ENCODE assay signal across 2 cellular contexts in the genomic region with DNA sequence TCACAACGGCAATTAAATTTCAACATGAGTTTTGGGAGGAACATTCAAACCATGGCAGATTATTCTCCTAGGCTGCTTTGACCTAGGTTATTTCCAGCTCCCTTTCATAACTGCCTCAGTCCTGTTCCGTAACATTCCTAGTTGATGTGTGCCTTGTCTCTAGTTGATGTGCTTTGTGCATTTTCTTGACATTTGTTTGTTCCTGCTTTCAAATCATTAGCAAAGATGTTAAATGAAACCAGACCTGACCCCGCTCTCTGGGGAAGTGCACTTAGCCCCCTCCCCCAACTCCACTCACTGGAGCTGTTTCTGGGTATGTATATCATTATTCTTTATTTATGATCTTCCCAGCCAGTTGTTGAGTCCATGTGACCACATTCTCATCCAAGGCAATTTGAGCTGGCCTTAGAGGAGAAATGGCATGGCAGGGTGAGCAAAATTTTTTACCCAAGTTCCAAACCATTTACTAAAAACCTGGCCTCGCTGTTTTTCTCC.
TF ChIP-seq lines count a peak whose summit lies in the region.

No MANE protein-coding gene starts in this region.

TF ChIP-seq in IMR-90, 13 proteins besides CTCF, POLR2A, EP300 and RAD21:
- no peak for TF ChIP-seq RFX5 (IDR thresholded peaks at IDR 0.05; ENCODE audit: low read depth, low read length)
- TF ChIP-seq, protein P1, sequence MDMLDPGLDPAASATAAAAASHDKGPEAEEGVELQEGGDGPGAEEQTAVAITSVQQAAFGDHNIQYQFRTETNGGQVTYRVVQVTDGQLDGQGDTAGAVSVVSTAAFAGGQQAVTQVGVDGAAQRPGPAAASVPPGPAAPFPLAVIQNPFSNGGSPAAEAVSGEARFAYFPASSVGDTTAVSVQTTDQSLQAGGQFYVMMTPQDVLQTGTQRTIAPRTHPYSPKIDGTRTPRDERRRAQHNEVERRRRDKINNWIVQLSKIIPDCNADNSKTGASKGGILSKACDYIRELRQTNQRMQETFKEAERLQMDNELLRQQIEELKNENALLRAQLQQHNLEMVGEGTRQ (IDR thresholded peaks at IDR 0.05; ENCODE audit: low read depth, low read length): no peak
- no peak for TF ChIP-seq BHLHE40 (IDR thresholded peaks at IDR 0.05; ENCODE audit: low read depth, low read length)
- no peak for TF ChIP-seq CHD1 (IDR thresholded peaks at IDR 0.05; ENCODE audit: low read depth, low read length)
- TF ChIP-seq MAFK (IDR thresholded peaks at IDR 0.05; ENCODE audit: low read depth, low read length): no peak
- no peak for TF ChIP-seq NFE2L2 (IDR thresholded peaks at IDR 0.05; ENCODE audit: low read depth, low read length)
- TF ChIP-seq CEBPB (IDR thresholded peaks at IDR 0.05; ENCODE audit: low read depth, low read length): no peak
- TF ChIP-seq, protein P2, sequence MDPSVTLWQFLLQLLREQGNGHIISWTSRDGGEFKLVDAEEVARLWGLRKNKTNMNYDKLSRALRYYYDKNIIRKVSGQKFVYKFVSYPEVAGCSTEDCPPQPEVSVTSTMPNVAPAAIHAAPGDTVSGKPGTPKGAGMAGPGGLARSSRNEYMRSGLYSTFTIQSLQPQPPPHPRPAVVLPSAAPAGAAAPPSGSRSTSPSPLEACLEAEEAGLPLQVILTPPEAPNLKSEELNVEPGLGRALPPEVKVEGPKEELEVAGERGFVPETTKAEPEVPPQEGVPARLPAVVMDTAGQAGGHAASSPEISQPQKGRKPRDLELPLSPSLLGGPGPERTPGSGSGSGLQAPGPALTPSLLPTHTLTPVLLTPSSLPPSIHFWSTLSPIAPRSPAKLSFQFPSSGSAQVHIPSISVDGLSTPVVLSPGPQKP (IDR thresholded peaks at IDR 0.05; ENCODE audit: borderline replicate concordance, low read depth, low read length): no peak
- no peak for TF ChIP-seq FOS (IDR thresholded peaks at IDR 0.05; ENCODE audit: low read depth, low read length)
- TF ChIP-seq SMC3 (IDR thresholded peaks at IDR 0.05; ENCODE audit: low read depth, low read length): no peak
- no peak for TF ChIP-seq RCOR1 (IDR thresholded peaks at IDR 0.05; ENCODE audit: insufficient replicate concordance, low read length)
- no peak for TF ChIP-seq MXI1 (IDR thresholded peaks at IDR 0.05; ENCODE audit: borderline replicate concordance, low read depth, low read length)
- no peak for TF ChIP-seq MAZ (IDR thresholded peaks at IDR 0.05; ENCODE audit: borderline replicate concordance, low read depth, low read length)

TF ChIP-seq in SK-N-SH treated with all-trans-retinoic acid at 6 μM for 48 hours, 23 proteins besides CTCF, POLR2A, EP300 and RAD21:
- TF ChIP-seq RARB (CRISPR knock-in tag; IDR thresholded peaks at IDR 0.05): no peak
- TF ChIP-seq TCF4 (CRISPR knock-in tag; IDR thresholded peaks at IDR 0.05; ENCODE audit: borderline replicate concordance): no peak; the same call in 1 of the 2 replicates
- TF ChIP-seq ESRRG (CRISPR knock-in tag; IDR thresholded peaks at IDR 0.05): no peak
- no peak for TF ChIP-seq TOX (CRISPR knock-in tag; IDR thresholded peaks at IDR 0.05; ENCODE audit: borderline replicate concordance)
- TF ChIP-seq ZNF565 (CRISPR knock-in tag; conservative IDR thresholded peaks at IDR 0.05; ENCODE audit: low read depth): no peak
- TF ChIP-seq OSR1 (CRISPR knock-in tag; IDR thresholded peaks at IDR 0.05): no peak
- TF ChIP-seq, protein P3, sequence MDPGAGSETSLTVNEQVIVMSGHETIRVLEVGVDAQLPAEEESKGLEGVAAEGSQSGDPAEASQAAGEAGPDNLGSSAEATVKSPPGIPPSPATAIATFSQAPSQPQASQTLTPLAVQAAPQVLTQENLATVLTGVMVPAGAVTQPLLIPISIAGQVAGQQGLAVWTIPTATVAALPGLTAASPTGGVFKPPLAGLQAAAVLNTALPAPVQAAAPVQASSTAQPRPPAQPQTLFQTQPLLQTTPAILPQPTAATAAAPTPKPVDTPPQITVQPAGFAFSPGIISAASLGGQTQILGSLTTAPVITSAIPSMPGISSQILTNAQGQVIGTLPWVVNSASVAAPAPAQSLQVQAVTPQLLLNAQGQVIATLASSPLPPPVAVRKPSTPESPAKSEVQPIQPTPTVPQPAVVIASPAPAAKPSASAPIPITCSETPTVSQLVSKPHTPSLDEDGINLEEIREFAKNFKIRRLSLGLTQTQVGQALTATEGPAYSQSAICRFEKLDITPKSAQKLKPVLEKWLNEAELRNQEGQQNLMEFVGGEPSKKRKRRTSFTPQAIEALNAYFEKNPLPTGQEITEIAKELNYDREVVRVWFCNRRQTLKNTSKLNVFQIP (CRISPR knock-in tag; IDR thresholded peaks at IDR 0.05; ENCODE audit: borderline replicate concordance, low read depth): no peak
- TF ChIP-seq, protein P4, sequence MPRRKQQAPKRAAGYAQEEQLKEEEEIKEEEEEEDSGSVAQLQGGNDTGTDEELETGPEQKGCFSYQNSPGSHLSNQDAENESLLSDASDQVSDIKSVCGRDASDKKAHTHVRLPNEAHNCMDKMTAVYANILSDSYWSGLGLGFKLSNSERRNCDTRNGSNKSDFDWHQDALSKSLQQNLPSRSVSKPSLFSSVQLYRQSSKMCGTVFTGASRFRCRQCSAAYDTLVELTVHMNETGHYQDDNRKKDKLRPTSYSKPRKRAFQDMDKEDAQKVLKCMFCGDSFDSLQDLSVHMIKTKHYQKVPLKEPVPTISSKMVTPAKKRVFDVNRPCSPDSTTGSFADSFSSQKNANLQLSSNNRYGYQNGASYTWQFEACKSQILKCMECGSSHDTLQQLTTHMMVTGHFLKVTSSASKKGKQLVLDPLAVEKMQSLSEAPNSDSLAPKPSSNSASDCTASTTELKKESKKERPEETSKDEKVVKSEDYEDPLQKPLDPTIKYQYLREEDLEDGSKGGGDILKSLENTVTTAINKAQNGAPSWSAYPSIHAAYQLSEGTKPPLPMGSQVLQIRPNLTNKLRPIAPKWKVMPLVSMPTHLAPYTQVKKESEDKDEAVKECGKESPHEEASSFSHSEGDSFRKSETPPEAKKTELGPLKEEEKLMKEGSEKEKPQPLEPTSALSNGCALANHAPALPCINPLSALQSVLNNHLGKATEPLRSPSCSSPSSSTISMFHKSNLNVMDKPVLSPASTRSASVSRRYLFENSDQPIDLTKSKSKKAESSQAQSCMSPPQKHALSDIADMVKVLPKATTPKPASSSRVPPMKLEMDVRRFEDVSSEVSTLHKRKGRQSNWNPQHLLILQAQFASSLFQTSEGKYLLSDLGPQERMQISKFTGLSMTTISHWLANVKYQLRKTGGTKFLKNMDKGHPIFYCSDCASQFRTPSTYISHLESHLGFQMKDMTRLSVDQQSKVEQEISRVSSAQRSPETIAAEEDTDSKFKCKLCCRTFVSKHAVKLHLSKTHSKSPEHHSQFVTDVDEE (CRISPR knock-in tag; IDR thresholded peaks at IDR 0.05): no peak
- TF ChIP-seq BACH2 (CRISPR knock-in tag; IDR thresholded peaks at IDR 0.05; ENCODE audit: borderline replicate concordance): no peak
- TF ChIP-seq CSDC2 (CRISPR knock-in tag; IDR thresholded peaks at IDR 0.05): no peak
- TF ChIP-seq ZC3H10 (CRISPR knock-in tag; IDR thresholded peaks at IDR 0.05): no peak
- TF ChIP-seq ISL1 (CRISPR knock-in tag; IDR thresholded peaks at IDR 0.05): no peak
- TF ChIP-seq, protein P5, sequence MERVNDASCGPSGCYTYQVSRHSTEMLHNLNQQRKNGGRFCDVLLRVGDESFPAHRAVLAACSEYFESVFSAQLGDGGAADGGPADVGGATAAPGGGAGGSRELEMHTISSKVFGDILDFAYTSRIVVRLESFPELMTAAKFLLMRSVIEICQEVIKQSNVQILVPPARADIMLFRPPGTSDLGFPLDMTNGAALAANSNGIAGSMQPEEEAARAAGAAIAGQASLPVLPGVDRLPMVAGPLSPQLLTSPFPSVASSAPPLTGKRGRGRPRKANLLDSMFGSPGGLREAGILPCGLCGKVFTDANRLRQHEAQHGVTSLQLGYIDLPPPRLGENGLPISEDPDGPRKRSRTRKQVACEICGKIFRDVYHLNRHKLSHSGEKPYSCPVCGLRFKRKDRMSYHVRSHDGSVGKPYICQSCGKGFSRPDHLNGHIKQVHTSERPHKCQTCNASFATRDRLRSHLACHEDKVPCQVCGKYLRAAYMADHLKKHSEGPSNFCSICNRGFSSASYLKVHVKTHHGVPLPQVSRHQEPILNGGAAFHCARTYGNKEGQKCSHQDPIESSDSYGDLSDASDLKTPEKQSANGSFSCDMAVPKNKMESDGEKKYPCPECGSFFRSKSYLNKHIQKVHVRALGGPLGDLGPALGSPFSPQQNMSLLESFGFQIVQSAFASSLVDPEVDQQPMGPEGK (CRISPR knock-in tag; IDR thresholded peaks at IDR 0.05; ENCODE audit: borderline replicate concordance): no peak
- TF ChIP-seq ZNF70 (CRISPR knock-in tag; IDR thresholded peaks at IDR 0.05): no peak
- TF ChIP-seq PPARA (CRISPR knock-in tag; IDR thresholded peaks at IDR 0.05; ENCODE audit: borderline replicate concordance): no peak
- TF ChIP-seq ZFP3 (CRISPR knock-in tag; IDR thresholded peaks at IDR 0.05): no peak
- no peak for TF ChIP-seq ZNF8 (CRISPR knock-in tag; IDR thresholded peaks at IDR 0.05)
